24 cellular contexts compared by ENCODE assay signal in the genomic region with DNA sequence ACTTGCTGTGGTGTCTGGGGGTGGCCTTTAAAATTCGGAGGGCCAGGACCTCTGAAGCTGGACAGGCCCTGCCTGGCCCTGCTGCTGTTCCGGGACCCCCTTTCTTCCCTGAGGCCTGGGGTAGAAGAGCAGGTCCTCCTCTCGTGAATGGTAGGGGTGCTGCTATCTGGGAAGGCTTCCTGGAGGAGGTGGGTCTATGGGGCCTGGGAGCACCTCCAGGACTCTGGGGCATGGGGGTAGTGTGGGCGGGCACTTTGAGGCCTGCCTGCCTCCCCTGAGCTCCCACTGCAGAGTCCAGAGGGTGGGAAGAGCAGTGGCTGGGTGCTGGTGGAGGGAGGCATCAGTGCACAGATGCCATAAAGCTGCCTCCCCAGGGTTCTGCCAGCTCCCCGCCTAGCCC. TPM values are rescaled to one million over a fixed set of nuclear protein-coding genes. Genes with fewer than 3 reads are reported as not detected.
DNase-seq lines count a peak whose midpoint lies in the region; ATAC-seq, FAIRE-seq and TF ChIP-seq lines count a peak whose summit lies in the region.
"Had no signal": no experiment of that assay in that cellular context is flagged by ENCODE, and none has a peak within 500 bp of the region (broad histone marks: within the 10 kb centered on the region; RNA-seq: fewer than 3 reads in every experiment).

No MANE protein-coding gene starts in this region.

- WGBS in heart left ventricle, 4 donors, result 82 to 97% (median 89%) methylated on average over 4 to 5 of the region's 5 CpGs
- 51% methylated on average over 4 of the region's 5 CpGs for WGBS in K562 (ENCODE audit: insufficient coverage, low coverage, missing lambda C conversion rate)

- no TSS peak for BruUV-seq in K562 (replicated peaks; lab: Mats Ljungman, UMichigan)

- no peak overlapping the region for H3K27ac Mint-ChIP-seq in activated T-cell treated with anti-CD3 and anti-CD28 coated beads, Interleukin-2, amount 50 U/mL, for 72 hours

- POLR2A ChIA-PET in K562 (lab: Yijun Ruan, JAX), result interaction anchor here (0.5 to 1.1 kb wide), 3 partner anchors 10 to 382 kb away, joined by 3 to 5 read pairs (median 4); no protein-coding TSS in a partner anchor

- ATAC-seq in heart left ventricle (no peak), left ventricle myocardium superior (no peak), K562 (no peak)
- ATAC-seq in activated T-cell treated with anti-CD3 and anti-CD28 coated beads, Interleukin-2, amount 50 U/mL, for 72 hours (replicated peaks in 1 of 2), result no peak
- ATAC-seq: Panc1 had no signal

- H3K9ac ChIP-seq in K562 (ENCODE audit: insufficient read depth in 1 of 2, low read depth in 2 of 2, low read length in 2 of 2) (peak overlapping the region; percentile 58 to 82), rectal smooth muscle tissue (ENCODE audit: low read length) (no peak overlapping the region)

- H3K4me2 ChIP-seq in K562 (ENCODE audit: insufficient read depth, low read length), result peak overlapping the region; percentile 51

- CTCF ChIA-PET in K562 (lab: Yijun Ruan, JAX; ENCODE audit: low intra/inter-chr PET ratio), result no interaction called here

- TF ChIP-seq CTCF in heart left ventricle (IDR thresholded peaks at IDR 0.05) (no peak), K562 (IDR thresholded peaks at IDR 0.05 in 2 of 3, conservative IDR thresholded peaks at IDR 0.05 in 1 of 3; ENCODE audit: insufficient read depth in 2 of 3, low read depth in 1 of 3, low read length in 3 of 3) (no peak), tibial artery (IDR thresholded peaks at IDR 0.05) (no peak)

- no peak for DNase-seq in heart left ventricle
- no peak for DNase-seq in left ventricle myocardium superior
- no peak for DNase-seq in K562 (ENCODE audit: extremely low read depth in 1 of 4, low spot score in 3 of 4)
- DNase-seq in tibial artery, result no peak
- no peak for DNase-seq in activated T-cell treated with anti-CD3 and anti-CD28 coated beads, Interleukin-2, amount 50 U/mL, for 72 hours
- DNase-seq in NCI-H2171 treated with DMSO at 0.1 percent for 48 hours (lab: John Stamatoyannopoulos, UW), result no peak
- DNase-seq in activated effector memory CD4-positive, alpha-beta T cell treated with Interleukin-2 at 50 U/mL for 16 hours, result no peak
- DNase-seq: Calu3; CD8-positive, alpha-beta memory T cell; DMS153; GOT3; NCI-H1048; NCI-H1417 treated with DMSO at 0.1 percent for 48 hours; NCI-H187 treated with DMSO at 0.1 percent for 48 hours; NCI-H2107; NCI-H2227 treated with DMSO at 0.1 percent for 48 hours; NCI-H510A treated with DMSO at 0.1 percent for 48 hours; NCI-H774; NK-92 treated with Interleukin-12 subunit alpha and Interleukin-12 subunit beta, amount 100 ng/mL, for 24 hours had no signal

- peak overlapping the region in 7 of 12 donors; percentile 15 to 84 (median 78) for H3K27ac ChIP-seq in heart left ventricle
- peak overlapping the region; percentile 67 for H3K27ac ChIP-seq in K562 (ENCODE audit: extremely low read depth, low read depth, low read length)
- H3K27ac ChIP-seq in rectal smooth muscle tissue (ENCODE audit: low read depth, low read length), result peak overlapping the region; percentile 32
- H3K27ac ChIP-seq in tibial artery, result peak overlapping the region; percentile 16 to 77
- H3K27ac ChIP-seq: 22Rv1 had no signal

- H3K79me2 ChIP-seq in K562 (ENCODE audit: control insufficient read depth, insufficient read depth, low read length), result no peaks in the 10 kb centered on the region

- no peak for TF ChIP-seq EP300 in K562 (IDR thresholded peaks at IDR 0.05; ENCODE audit: low read length)

- intact Hi-C loops in heart left ventricle (cut with DNase I) (loop anchor here in 4 of 10 donors (5.0 to 10.0 kb wide), 3 partner anchors 148 to 488 kb away; partner anchors contain the start of genes CFAP99 (in 3 of the 4), ZFYVE28 (in 3 of the 4) and TNIP2 (in 1 of the 4)), left ventricle myocardium superior (cut with micrococcal nuclease) (no loop called here), K562 (cut with micrococcal nuclease) (no loop called here), tibial artery (cut with DNase I; ENCODE audit: low total_unique reads) (loop anchor here (10.0 kb wide), 1 partner anchor 262 kb away; the partner anchor contains the start of gene NELFA)

- H3K9me3 Mint-ChIP-seq in activated T-cell treated with anti-CD3 and anti-CD28 coated beads, Interleukin-2, amount 50 U/mL, for 72 hours, result no peaks in the 10 kb centered on the region
- H3K9me3 Mint-ChIP-seq: CD8-positive, alpha-beta memory T cell had no signal

- H3K4me3 Mint-ChIP-seq in activated T-cell treated with anti-CD3 and anti-CD28 coated beads, Interleukin-2, amount 50 U/mL, for 72 hours, result no peak overlapping the region

- no peaks in the 10 kb centered on the region for H3K36me3 Mint-ChIP-seq in activated T-cell treated with anti-CD3 and anti-CD28 coated beads, Interleukin-2, amount 50 U/mL, for 72 hours (ENCODE audit: insufficient read depth in 2 of 2)

- no peaks in the 10 kb centered on the region for H3K9me3 ChIP-seq in heart left ventricle
- H3K9me3 ChIP-seq in K562 (replicated peaks; ENCODE audit: control insufficient read depth, insufficient read depth, low read depth, low read length), result no peaks in the 10 kb centered on the region
- no peaks in the 10 kb centered on the region for H3K9me3 ChIP-seq in tibial artery
- H3K9me3 ChIP-seq: MG63 had no signal

- no peak for FAIRE-seq in K562 (lab: Jason Lieb, UNC)
- FAIRE-seq: GM12891 had no signal

- H3K27me3 ChIP-seq in heart left ventricle (no peaks in the 10 kb centered on the region), K562 (ENCODE audit: control insufficient read depth in 2 of 2, insufficient read depth in 2 of 2, low read length in 2 of 2) (no peaks in the 10 kb centered on the region), rectal smooth muscle tissue (ENCODE audit: control insufficient read depth, insufficient read depth, low read length) (no peaks in the 10 kb centered on the region), tibial artery (peaks cover 0 to 3% of the 10 kb centered on the region in 2 donors)
- H3K27me3 ChIP-seq: MG63 had no signal

- H3K4me1 ChIP-seq in heart left ventricle (peaks cover 6 to 64% (median 34%) of the 10 kb centered on the region in 12 donors), K562 (replicated peaks in 1 of 2; ENCODE audit: control insufficient read depth in 2 of 2, insufficient read depth in 2 of 2, low read length in 2 of 2) (peaks cover 15 to 81% of the 10 kb centered on the region in 2 experiments), rectal smooth muscle tissue (ENCODE audit: control insufficient read depth, insufficient read depth, low read length) (peaks cover 18% of the 10 kb centered on the region), tibial artery (peaks cover 0 to 42% (median 21%) of the 10 kb centered on the region in 4 donors)

- TF ChIP-seq RAD21 in K562 (CRISPR knock-in tag; conservative IDR thresholded peaks at IDR 0.05 in 1 of 2, IDR thresholded peaks at IDR 0.05 in 1 of 2), result no peak

- H2AFZ ChIP-seq in K562 (ENCODE audit: low read depth, low read length), result peak overlapping the region; percentile 91

- H3K36me3 ChIP-seq in heart left ventricle (no peaks in the 10 kb centered on the region), K562 (ENCODE audit: control insufficient read depth, insufficient read depth, low read length) (peaks cover 2% of the 10 kb centered on the region; the same call in 1 of the 3 replicates), rectal smooth muscle tissue (ENCODE audit: control insufficient read depth, insufficient read depth, low read length) (no peaks in the 10 kb centered on the region), tibial artery (peaks cover 0 to 8% (median 0%) of the 10 kb centered on the region in 3 donors)
- H3K36me3 ChIP-seq: MG63 had no signal

- no peaks in the 10 kb centered on the region for H3K9me1 ChIP-seq in K562 (ENCODE audit: control insufficient read depth, insufficient read depth, low read length)

- H3K27me3 Mint-ChIP-seq in activated T-cell treated with anti-CD3 and anti-CD28 coated beads, Interleukin-2, amount 50 U/mL, for 72 hours (ENCODE audit: low read depth), result no peaks in the 10 kb centered on the region
- H3K27me3 Mint-ChIP-seq: CD8-positive, alpha-beta memory T cell had no signal

- TF ChIP-seq POLR2A in heart left ventricle (IDR thresholded peaks at IDR 0.05) (no peak), K562 (conservative IDR thresholded peaks at IDR 0.05) (no peak)

- no peaks in the 10 kb centered on the region for H3K4me1 Mint-ChIP-seq in activated T-cell treated with anti-CD3 and anti-CD28 coated beads, Interleukin-2, amount 50 U/mL, for 72 hours (ENCODE audit: low read depth)

- in situ Hi-C loops in K562 (cut with MboI), result no loop called here

- no peak overlapping the region for H3K4me3 ChIP-seq in heart left ventricle
- H3K4me3 ChIP-seq in K562, result no peak overlapping the region
- no peak overlapping the region for H3K4me3 ChIP-seq in rectal smooth muscle tissue (ENCODE audit: low read length)
- no peak overlapping the region for H3K4me3 ChIP-seq in tibial artery
- H3K4me3 ChIP-seq: MG63 had no signal

- H4K20me1 ChIP-seq in K562 (replicated peaks; ENCODE audit: control insufficient read depth, insufficient read depth, low read length), result no peaks in the 10 kb centered on the region

RNA-seq across cellular contexts. Expression of gene MXD4, which starts 4.9 kb away (rescaled TPM):
- total RNA-seq in heart left ventricle, result 10 to 100 TPM; 27.5 to 76.6 (median 35.5) TPM
- polyA plus RNA-seq in heart left ventricle, result 10 to 100 TPM; 39.0 to 55.5 TPM
- total RNA-seq in left ventricle myocardium superior, result 44.0 TPM
- 28.6 and 67.2 TPM in 2 replicates for total RNA-seq in K562 (2011; cell fraction: chromatin; rRNA removed; ENCODE audit: low replicate concordance)
- total RNA-seq in K562 (2011; cell fraction: nucleolus; rRNA removed), result 27.8 and 29.2 TPM in 2 replicates
- 20.9 and 26.7 TPM in 2 replicates for total RNA-seq in K562 (2011; cell fraction: nucleoplasm; rRNA removed)
- 8.8 and 11.2 TPM in 2 replicates for total RNA-seq in K562 (2014; rRNA removed)
- total RNA-seq in K562 (2014; rRNA removed; fragmentation: Illumina TruSeq; extraction: Trizol), result 1.3 and 1.7 TPM in 2 replicates
- total RNA-seq in K562 (2015; rRNA removed; fragmentation: Illumina TruSeq; extraction: Trizol), result 5.9 and 6.1 TPM in 2 replicates
- 13.5 and 14.0 TPM in 2 replicates for total RNA-seq in K562 (2021)
- 9.1 and 14.4 TPM in 2 replicates for polyA plus RNA-seq in K562 (2011; rRNA removed)
- 10.3 and 17.4 TPM in 2 replicates for polyA plus RNA-seq in K562 (2011; cell fraction: cytosol; rRNA removed)
- polyA plus RNA-seq in K562 (2011; cell fraction: nucleus; rRNA removed), result 49.5 and 56.9 TPM in 2 replicates
- polyA plus RNA-seq in K562 (2012), result 9.3 and 17.8 TPM in 2 replicates
- 4.4 and 7.0 TPM in 2 replicates for polyA plus RNA-seq in K562 (2014; fragmentation: Illumina TruSeq; extraction: Trizol)
- under 1 TPM; 0.06 to 0.29 TPM for polyA plus RNA-seq in K562 (2014; fragmentation: Nextera tagmentation; extraction: Ambion mirVana)
- 8.9 and 10.2 TPM in 2 replicates for polyA plus RNA-seq in K562 (2014; rRNA removed)
- 3.4 and 3.6 TPM in 2 replicates for polyA minus RNA-seq in K562 (2011; rRNA and poly(A)+ RNA removed)
- polyA minus RNA-seq in K562 (2011; cell fraction: cytosol; rRNA and poly(A)+ RNA removed), result 4.6 and 8.3 TPM in 2 replicates
- polyA minus RNA-seq in K562 (2011; cell fraction: nucleus; rRNA and poly(A)+ RNA removed), result 13.1 and 22.0 TPM in 2 replicates
- 10 to 100 TPM; 10.1 to 11.3 TPM for total RNA-seq in activated T-cell treated with anti-CD3 and anti-CD28 coated beads, Interleukin-2, amount 50 U/mL, for 72 hours

RNA-seq across cellular contexts. Expression of gene HAUS3, which starts 24.9 kb away (rescaled TPM):
- total RNA-seq in heart left ventricle (1 to 10 TPM; 4.2 to 8.3 (median 6.3) TPM), left ventricle myocardium superior (8.2 TPM), K562 (2014; rRNA removed) (14.9 and 15.8 TPM in 2 replicates), K562 (2014; rRNA removed; fragmentation: Illumina TruSeq; extraction: Trizol) (25.7 and 29.2 TPM in 2 replicates), K562 (2015; rRNA removed; fragmentation: Illumina TruSeq; extraction: Trizol) (20.1 and 22.3 TPM in 2 replicates), K562 (2021) (19.8 and 20.0 TPM in 2 replicates)
- polyA plus RNA-seq in heart left ventricle (1 to 10 TPM; 4.2 to 6.8 TPM), K562 (2011; rRNA removed) (15.3 and 21.5 TPM in 2 replicates), K562 (2014; fragmentation: Illumina TruSeq; extraction: Trizol) (18.7 and 22.3 TPM in 2 replicates), K562 (2014; fragmentation: Nextera tagmentation; extraction: Ambion mirVana) (1 to 10 TPM; 8.9 to 9.6 TPM), K562 (2014; rRNA removed) (22.8 and 25.0 TPM in 2 replicates)
- total RNA-seq in K562 (2011; cell fraction: chromatin; rRNA removed; ENCODE audit: low replicate concordance), result 10.9 and 54.8 TPM in 2 replicates
- total RNA-seq in K562 (2011; cell fraction: nucleolus; rRNA removed), result 8.7 and 12.0 TPM in 2 replicates
- total RNA-seq in K562 (2011; cell fraction: nucleoplasm; rRNA removed), result 17.7 and 23.4 TPM in 2 replicates
- polyA plus RNA-seq in K562 (2011; cell fraction: cytosol; rRNA removed), result 6.7 and 9.4 TPM in 2 replicates
- 15.3 and 17.4 TPM in 2 replicates for polyA plus RNA-seq in K562 (2011; cell fraction: nucleus; rRNA removed)
- polyA plus RNA-seq in K562 (2012), result 15.3 and 16.2 TPM in 2 replicates
- 12.1 and 15.7 TPM in 2 replicates for polyA minus RNA-seq in K562 (2011; rRNA and poly(A)+ RNA removed)
- 5.9 and 8.2 TPM in 2 replicates for polyA minus RNA-seq in K562 (2011; cell fraction: cytosol; rRNA and poly(A)+ RNA removed)
- 8.5 and 14.3 TPM in 2 replicates for polyA minus RNA-seq in K562 (2011; cell fraction: nucleus; rRNA and poly(A)+ RNA removed)
- total RNA-seq in activated T-cell treated with anti-CD3 and anti-CD28 coated beads, Interleukin-2, amount 50 U/mL, for 72 hours, result 10 to 100 TPM; 21.0 to 21.7 TPM

RNA-seq across cellular contexts. Expression of gene POLN, which starts 24.9 kb away (rescaled TPM):
- total RNA-seq in heart left ventricle, result 1 to 10 TPM in 7 of 9 donors, under 1 TPM in 2; 0.38 to 4.5 (median 2.6) TPM
- polyA plus RNA-seq in heart left ventricle, result under 1 TPM; 0.79 to 0.84 TPM
- total RNA-seq in left ventricle myocardium superior, result 1.9 TPM
- total RNA-seq in K562 (2011; cell fraction: chromatin; rRNA removed; ENCODE audit: low replicate concordance), result 3.2 and 4.6 TPM in 2 replicates
- total RNA-seq in K562 (2011; cell fraction: nucleolus; rRNA removed), result 0.33 and 0.39 TPM in 2 replicates
- 0.37 and 1.5 TPM in 2 replicates for total RNA-seq in K562 (2011; cell fraction: nucleoplasm; rRNA removed)
- 0.09 and 0.16 TPM in 2 replicates for total RNA-seq in K562 (2014; rRNA removed)
- total RNA-seq in K562 (2014; rRNA removed; fragmentation: Illumina TruSeq; extraction: Trizol), result 0.47 and 0.70 TPM in 2 replicates
- 0.72 and 0.91 TPM in 2 replicates for total RNA-seq in K562 (2015; rRNA removed; fragmentation: Illumina TruSeq; extraction: Trizol)
- total RNA-seq in K562 (2021), result 0.45 and 0.58 TPM in 2 replicates
- polyA plus RNA-seq in K562 (2011; rRNA removed), result 0.54 and 0.70 TPM in 2 replicates
- 0.12 and 0.25 TPM in 2 replicates for polyA plus RNA-seq in K562 (2011; cell fraction: cytosol; rRNA removed)
- 0.40 and 1.5 TPM in 2 replicates for polyA plus RNA-seq in K562 (2011; cell fraction: nucleus; rRNA removed)
- polyA plus RNA-seq in K562 (2012), result 0.33 and 1.5 TPM in 2 replicates
- polyA plus RNA-seq in K562 (2014; fragmentation: Illumina TruSeq; extraction: Trizol), result 0.15 and 0.33 TPM in 2 replicates
- under 1 TPM; 0.08 to 0.25 TPM for polyA plus RNA-seq in K562 (2014; fragmentation: Nextera tagmentation; extraction: Ambion mirVana)
- 0.32 and 0.46 TPM in 2 replicates for polyA plus RNA-seq in K562 (2014; rRNA removed)
- polyA minus RNA-seq in K562 (2011; rRNA and poly(A)+ RNA removed), result 1.2 and 2.1 TPM in 2 replicates
- polyA minus RNA-seq in K562 (2011; cell fraction: cytosol; rRNA and poly(A)+ RNA removed), result 0.73 TPM in 1 of 2 replicates, not detected in the other
- 0.40 and 0.56 TPM in 2 replicates for polyA minus RNA-seq in K562 (2011; cell fraction: nucleus; rRNA and poly(A)+ RNA removed)
- 1 to 10 TPM; 4.6 TPM for total RNA-seq in activated T-cell treated with anti-CD3 and anti-CD28 coated beads, Interleukin-2, amount 50 U/mL, for 72 hours
